In genomic region chr1:109099871-109100757, GRCh38 we compare ENCODE assay signal across 8 cellular contexts. TPM values are rescaled to one million over a fixed set of nuclear protein-coding genes. Genes with fewer than 3 reads are reported as not detected.
DNase-seq lines count a peak whose midpoint lies in the region; ATAC-seq and TF ChIP-seq lines count a peak whose summit lies in the region.

No MANE protein-coding gene starts in this region.

- H3K9me1 ChIP-seq in IMR-90 (ENCODE audit: insufficient read depth, low read length): peaks cover 4% of the 10 kb centered on the region

- H2BK15ac ChIP-seq in IMR-90 (ENCODE audit: low read depth, low read length): peak overlapping the region; percentile 95; the same call in 1 of the 3 replicates

- H3K4me3 ChIP-seq in IMR-90 (ENCODE audit: insufficient read depth, low read depth, low read length) (peak overlapping the region; percentile 77), OCI-LY7 (ENCODE audit: low read depth, low read length, poor library complexity, severe bottlenecking) (peak overlapping the region; percentile 98), epithelial cell of proximal tubule (ENCODE audit: low read depth, low read length) (peak overlapping the region; percentile 99), mucosa of stomach (ENCODE audit: low read length) (peak overlapping the region; percentile 84)

- H4K20me1 ChIP-seq in IMR-90 (ENCODE audit: insufficient read depth, low read length): peaks cover 7% of the 10 kb centered on the region; the same call in 1 of the 2 replicates
- peaks cover 9% of the 10 kb centered on the region; the same call in 1 of the 2 replicates for H4K20me1 ChIP-seq in OCI-LY7 (ENCODE audit: insufficient read depth, low read length)

- peak overlapping the region; percentile 96 for H2AK5ac ChIP-seq in IMR-90 (ENCODE audit: low read depth, low read length)

- H4K91ac ChIP-seq in IMR-90 (ENCODE audit: insufficient read depth, low read depth, low read length): peak overlapping the region; percentile 83; the same call in 1 of the 2 replicates

- H2AFZ ChIP-seq in IMR-90 (replicated peaks; ENCODE audit: low read length, poor library complexity): peak overlapping the region; percentile 95
- H2AFZ ChIP-seq in OCI-LY7 (ENCODE audit: low read length): peak overlapping the region; percentile 47; the same call in 1 of the 2 replicates

- in situ Hi-C loops in IMR-90 (cut with MboI; ENCODE audit: low sequenced_read_pairs): no loop called here

- H2BK20ac ChIP-seq in IMR-90 (ENCODE audit: low read depth, low read length): peak overlapping the region; percentile 94

- peak; percentile 58 for TF ChIP-seq RAD21 in IMR-90 (IDR thresholded peaks at IDR 0.05; ENCODE audit: low read length)

- no peaks in the 10 kb centered on the region for H3K9me2 ChIP-seq in OCI-LY7 (ENCODE audit: insufficient read depth, low read length)

- dilution Hi-C loops in IMR-90 (cut with HindIII; ENCODE audit: low sequenced_read_pairs, unreplicated experiment): no loop called here

- H3K27me3 ChIP-seq in IMR-90 (ENCODE audit: control insufficient read depth, insufficient read depth, low read length) (no peaks in the 10 kb centered on the region), mucosa of stomach (ENCODE audit: control insufficient read depth, insufficient read depth, low read length) (no peaks in the 10 kb centered on the region)

- TF ChIP-seq CTCF in IMR-90 (conservative IDR thresholded peaks at IDR 0.05; ENCODE audit: low read depth, low read length) (peak; percentile 91), OCI-LY7 (conservative IDR thresholded peaks at IDR 0.05; ENCODE audit: low read length) (peak; percentile 86), epithelial cell of proximal tubule (conservative IDR thresholded peaks at IDR 0.05; ENCODE audit: low read depth, low read length) (peak; percentile 79)

- ATAC-seq in GM21526 (IDR thresholded peaks at IDR 0.05; ENCODE audit: low FRiP score, unreplicated experiment) (peak; percentile 85), IMR-90 (ENCODE audit: low read depth) (peak; percentile 98)

- peak overlapping the region; percentile 98 for H3K23ac ChIP-seq in IMR-90 (ENCODE audit: low read depth, low read length)

- no peaks in the 10 kb centered on the region for H3K9me3 ChIP-seq in IMR-90 (ENCODE audit: control insufficient read depth, insufficient read depth, low read length)
- H3K9me3 ChIP-seq in OCI-LY7 (ENCODE audit: low read length): no peaks in the 10 kb centered on the region
- no peaks in the 10 kb centered on the region for H3K9me3 ChIP-seq in mucosa of stomach (ENCODE audit: control insufficient read depth, low read length)

- CTCF ChIA-PET in IMR-90 (lab: Yijun Ruan, JAX): interaction anchor here (0.6 to 2.4 kb wide), 12 partner anchors 9 to 423 kb away, joined by 3 to 13 read pairs (median 3); partner anchors contain the start of gene TMEM167B
- CTCF ChIA-PET in OCI-LY7 (lab: Charles Lee; ENCODE audit: unreplicated experiment): interaction anchor here (0.6 to 1.6 kb wide), 6 partner anchors 8 to 1434 kb away, joined by 3 to 7 read pairs (median 3); partner anchors contain the start of gene PRPF38B

- H3K36me3 ChIP-seq in IMR-90 (ENCODE audit: control insufficient read depth, insufficient read depth, low read length): peaks cover 2% of the 10 kb centered on the region; the same call in 1 of the 2 replicates
- peaks cover 45% of the 10 kb centered on the region for H3K36me3 ChIP-seq in OCI-LY7 (ENCODE audit: insufficient read depth, low read length)
- H3K36me3 ChIP-seq in mucosa of stomach (ENCODE audit: control insufficient read depth, insufficient read depth, low read length): no peaks in the 10 kb centered on the region

- H3K79me1 ChIP-seq in IMR-90 (ENCODE audit: low read depth in 1 of 2, low read length in 2 of 2): peaks cover 17 to 50% of the 10 kb centered on the region in 2 experiments

- BruUV-seq in IMR-90 (replicated peaks; lab: Mats Ljungman, UMichigan) (TSS peak; percentile 72), OCI-LY7 (replicated peaks; lab: Mats Ljungman, UMichigan) (TSS peak; percentile 85)

- H3K79me2 ChIP-seq in OCI-LY7 (ENCODE audit: insufficient read depth, low read depth, low read length): peaks cover 26% of the 10 kb centered on the region

- POLR2A ChIA-PET in IMR-90 (lab: Charles Lee; ENCODE audit: unreplicated experiment): interaction anchor here (0.5 to 1.6 kb wide), 6 partner anchors 10 to 497 kb away, joined by 3 to 6 read pairs (median 4); partner anchors contain the start of gene WDR47
- POLR2A ChIA-PET in OCI-LY7 (lab: Charles Lee): interaction anchor here (0.6 to 3.2 kb wide), 16 partner anchors 8 to 408 kb away, joined by 3 to 34 read pairs (median 4); partner anchors contain the start of genes PRPF38B, TAF13, TMEM167B and WDR47

- intact Hi-C loops in IMR-90 (cut with micrococcal nuclease) (loop anchor here (1.0 to 5.0 kb wide), 2 partner anchors 24 to 92 kb away; partner anchors contain the start of gene TAF13), OCI-LY7 (cut with micrococcal nuclease; ENCODE audit: unreplicated experiment) (loop anchor here (1.0 to 10.0 kb wide), 8 partner anchors 9 to 405 kb away; partner anchors contain the start of genes CLCC1, PRPF38B, PSMA5 and SORT1)

- peak; percentile 95 for DNase-seq in DMS114 treated with DMSO at 0.1 percent for 48 hours (lab: John Stamatoyannopoulos, UW; ENCODE audit: unreplicated experiment)
- peak; percentile 97 for DNase-seq in IMR-90
- DNase-seq in OCI-LY7 (ENCODE audit: low spot score): peak; percentile 99
- peak; percentile 93 for DNase-seq in activated T-cell treated with anti-CD3 and anti-CD28 coated beads for 48 hours (ENCODE audit: low read depth)
- DNase-seq in epithelial cell of proximal tubule (ENCODE audit: low read depth): no peak
- DNase-seq in stimulated activated CD8-positive, alpha-beta memory T cell treated with anti-CD3 and anti-CD28 coated beads, Interleukin-7, amount 100 ng/mL, for 1 hour (ENCODE audit: low read depth in 2 of 2): peak; percentile 93 to 94

- TF ChIP-seq POLR2A in IMR-90 (IDR thresholded peaks at IDR 0.05; ENCODE audit: low read depth, low read length): peak; percentile 99

- peak overlapping the region; percentile 69 for H4K5ac ChIP-seq in IMR-90 (ENCODE audit: low read depth, low read length)

- H2BK5ac ChIP-seq in IMR-90 (ENCODE audit: low read depth, low read length, poor library complexity, severe bottlenecking): peak overlapping the region; percentile 85

- peak overlapping the region; percentile 95 for H2BK120ac ChIP-seq in IMR-90 (ENCODE audit: low read depth, low read length)

- peak overlapping the region; percentile 99 for H2AK9ac ChIP-seq in IMR-90 (replicated peaks; ENCODE audit: low read depth, low read length, poor library complexity)

- H3K27ac ChIP-seq in IMR-90 (ENCODE audit: insufficient read depth, low read length) (peak overlapping the region; percentile 89), OCI-LY7 (ENCODE audit: low read depth, low read length, poor library complexity, severe bottlenecking) (peak overlapping the region; percentile 64)

- peak overlapping the region; percentile 97 for H3K4ac ChIP-seq in IMR-90 (ENCODE audit: low read depth, low read length)

- H3K9ac ChIP-seq in IMR-90 (ENCODE audit: low read depth, low read length): peak overlapping the region; percentile 92
- peak overlapping the region; percentile 95 for H3K9ac ChIP-seq in mucosa of stomach (ENCODE audit: low read length)

- H3K14ac ChIP-seq in IMR-90 (replicated peaks; ENCODE audit: low read depth, low read length): peak overlapping the region; percentile 99

- peak overlapping the region; percentile 55; the same call in 1 of the 2 replicates for H3K18ac ChIP-seq in IMR-90 (ENCODE audit: low read depth, low read length)

- H3K4me2 ChIP-seq in IMR-90 (ENCODE audit: low read depth, low read length) (peak overlapping the region; percentile 91), OCI-LY7 (ENCODE audit: low read length) (peak overlapping the region; percentile 90)

- H3K4me1 ChIP-seq in IMR-90 (ENCODE audit: control insufficient read depth, insufficient read depth, low read length): no peaks in the 10 kb centered on the region
- peaks cover 9% of the 10 kb centered on the region for H3K4me1 ChIP-seq in OCI-LY7 (ENCODE audit: insufficient read depth, low read length, poor library complexity, severe bottlenecking)
- peaks cover 8% of the 10 kb centered on the region for H3K4me1 ChIP-seq in mucosa of stomach (ENCODE audit: control insufficient read depth, insufficient read depth, low read length)

- peak overlapping the region; percentile 55 to 96 for H4K8ac ChIP-seq in IMR-90 (ENCODE audit: low read depth in 2 of 2, low read length in 2 of 2)

- peak overlapping the region; percentile 86 for H3K56ac ChIP-seq in IMR-90 (ENCODE audit: extremely low read depth, insufficient read depth, low read length)

- 1% methylated on average over 17 of the region's 79 CpGs; no CpG with 5 or more reads in 1 of the 2 experiments for WGBS in IMR-90 (ENCODE audit: extremely low coverage in 2 of 2, insufficient read length in 1 of 2), 2 experiments

RNA-seq across cellular contexts. Expression of gene TMEM167B, which starts 9.6 kb away (rescaled TPM):
- total RNA-seq in IMR-90 (2012; rRNA removed) (27.5 and 32.1 TPM in 2 replicates), OCI-LY7 (2022) (21.0 and 21.2 TPM in 2 replicates), epithelial cell of proximal tubule (12.5 and 13.1 TPM in 2 replicates)
- polyA plus RNA-seq in IMR-90 (2012; rRNA removed): 19.2 and 21.6 TPM in 2 replicates
- 5.6 and 6.3 TPM in 2 replicates for polyA plus RNA-seq in IMR-90 (2012; cell fraction: cytosol; rRNA removed)
- 1.5 and 11.9 TPM in 2 replicates for polyA plus RNA-seq in IMR-90 (2012; cell fraction: nucleus; rRNA removed; ENCODE audit: low replicate concordance)
- total RNA-seq in OCI-LY7 (2014; rRNA removed; shearing (Covaris generic)): 12.3 and 14.9 TPM in 2 replicates

RNA-seq across cellular contexts. Expression of gene ELAPOR1, which starts 13.8 kb away (rescaled TPM):
- total RNA-seq in IMR-90 (2012; rRNA removed) (0.28 and 0.54 TPM in 2 replicates), OCI-LY7 (2022) (0.35 TPM in 1 of 2 replicates, not detected in the other), epithelial cell of proximal tubule (0.29 TPM in 1 of 2 replicates, not detected in the other)
- 1.6 and 1.7 TPM in 2 replicates for polyA plus RNA-seq in IMR-90 (2012; rRNA removed)
- polyA plus RNA-seq in IMR-90 (2012; cell fraction: cytosol; rRNA removed): 0.73 and 0.91 TPM in 2 replicates
- 1.6 and 2.2 TPM in 2 replicates for polyA plus RNA-seq in IMR-90 (2012; cell fraction: nucleus; rRNA removed; ENCODE audit: low replicate concordance)
- total RNA-seq in OCI-LY7 (2014; rRNA removed; shearing (Covaris generic)): not detected in 2 replicates

RNA-seq across cellular contexts. Expression of gene TAF13, which starts 24.3 kb away (rescaled TPM):
- total RNA-seq in IMR-90 (2012; rRNA removed) (13.1 and 81.4 TPM in 2 replicates), OCI-LY7 (2022) (22.7 and 27.2 TPM in 2 replicates), epithelial cell of proximal tubule (33.6 and 44.5 TPM in 2 replicates)
- 28.0 and 42.5 TPM in 2 replicates for polyA plus RNA-seq in IMR-90 (2012; rRNA removed)
- 1.3 and 3.0 TPM in 2 replicates for polyA plus RNA-seq in IMR-90 (2012; cell fraction: cytosol; rRNA removed)
- polyA plus RNA-seq in IMR-90 (2012; cell fraction: nucleus; rRNA removed; ENCODE audit: low replicate concordance): 0.79 and 5.5 TPM in 2 replicates
- 7.6 and 8.3 TPM in 2 replicates for total RNA-seq in OCI-LY7 (2014; rRNA removed; shearing (Covaris generic))

RNA-seq across cellular contexts. Expression of gene WDR47, which starts 58.2 kb away (rescaled TPM):
- total RNA-seq in IMR-90 (2012; rRNA removed): 17.4 and 23.3 TPM in 2 replicates
- polyA plus RNA-seq in IMR-90 (2012; rRNA removed): 7.4 and 8.2 TPM in 2 replicates
- polyA plus RNA-seq in IMR-90 (2012; cell fraction: cytosol; rRNA removed): 1.5 and 2.0 TPM in 2 replicates
- 3.0 and 15.5 TPM in 2 replicates for polyA plus RNA-seq in IMR-90 (2012; cell fraction: nucleus; rRNA removed; ENCODE audit: low replicate concordance)
- total RNA-seq in OCI-LY7 (2014; rRNA removed; shearing (Covaris generic)): 6.6 and 11.0 TPM in 2 replicates
- 9.4 and 12.0 TPM in 2 replicates for total RNA-seq in OCI-LY7 (2022)
- 8.0 and 10.3 TPM in 2 replicates for total RNA-seq in epithelial cell of proximal tubule
